ENCODE assay signal across 8 cellular contexts in the genomic region with DNA sequence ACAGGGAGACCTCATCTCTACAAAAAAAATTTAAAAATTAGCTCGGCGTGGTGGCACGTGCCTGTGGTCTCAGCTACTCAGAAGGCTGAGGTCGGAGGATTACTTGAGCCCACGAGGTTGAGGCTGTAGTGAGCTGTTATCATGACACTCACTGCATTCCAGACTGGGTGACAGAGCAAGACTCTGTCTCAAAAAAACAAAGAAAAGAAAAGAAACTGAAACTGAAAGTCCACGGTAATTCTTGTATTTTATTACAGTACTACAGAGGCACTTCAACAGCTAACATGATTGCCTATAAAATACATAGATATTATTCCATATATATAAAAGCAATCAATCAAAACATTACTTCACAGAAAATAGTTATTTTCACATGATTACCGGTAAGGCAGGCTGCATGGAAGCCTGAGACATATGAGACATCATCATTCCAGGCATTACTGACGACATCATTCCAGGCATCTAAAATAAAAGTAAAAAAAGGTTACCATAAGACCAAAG. TPM values are rescaled to one million over a fixed set of nuclear protein-coding genes. Genes with fewer than 3 reads are reported as not detected.
DNase-seq lines count a peak whose midpoint lies in the region; ATAC-seq and TF ChIP-seq lines count a peak whose summit lies in the region.

No MANE protein-coding gene starts in this region.

- H3K4me3 ChIP-seq in spleen: peak overlapping the region in 7 of 8 donors; percentile 4 to 51 (median 23)

- peaks cover 23% of the 10 kb centered on the region for H3K36me3 Mint-ChIP-seq in activated CD4-positive, alpha-beta T cell treated with anti-CD3 and anti-CD28 coated beads, Interleukin-2, amount 10 ng/mL, durations not matched to agents 24 days and 14 days (ENCODE audit: low read depth)
- H3K36me3 Mint-ChIP-seq in progenitor cell of endocrine pancreas (ENCODE audit: insufficient read depth): peaks cover 4% of the 10 kb centered on the region

- H3K4me1 Mint-ChIP-seq in activated CD4-positive, alpha-beta T cell treated with anti-CD3 and anti-CD28 coated beads, Interleukin-2, amount 10 ng/mL, durations not matched to agents 24 days and 14 days: peaks cover 23% of the 10 kb centered on the region
- peaks cover 1% of the 10 kb centered on the region for H3K4me1 Mint-ChIP-seq in progenitor cell of endocrine pancreas (ENCODE audit: low read depth)

- H3K9me3 Mint-ChIP-seq in activated CD4-positive, alpha-beta T cell treated with anti-CD3 and anti-CD28 coated beads, Interleukin-2, amount 10 ng/mL, durations not matched to agents 24 days and 14 days: no peaks in the 10 kb centered on the region
- no peaks in the 10 kb centered on the region for H3K9me3 Mint-ChIP-seq in progenitor cell of endocrine pancreas (ENCODE audit: low read depth)

- H3K27ac Mint-ChIP-seq in activated CD4-positive, alpha-beta T cell treated with anti-CD3 and anti-CD28 coated beads, Interleukin-2, amount 10 ng/mL, durations not matched to agents 24 days and 14 days: peak overlapping the region; percentile 93
- H3K27ac Mint-ChIP-seq in progenitor cell of endocrine pancreas: no peak overlapping the region

- peaks cover 0 to 61% (median 22%) of the 10 kb centered on the region in 6 donors for H3K4me1 ChIP-seq in spleen

- 12 to 34% (median 16%) methylated on average over 8 of the region's 8 CpGs for WGBS in spleen, 5 donors

- H3K27ac ChIP-seq in spleen: peak overlapping the region in 7 of 8 donors; percentile 46 to 75 (median 52)

- no peak for TF ChIP-seq POLR2A in spleen (IDR thresholded peaks at IDR 0.05)

- peak overlapping the region; percentile 81 for H3K4me3 Mint-ChIP-seq in activated CD4-positive, alpha-beta T cell treated with anti-CD3 and anti-CD28 coated beads, Interleukin-2, amount 10 ng/mL, durations not matched to agents 24 days and 14 days
- no peak overlapping the region for H3K4me3 Mint-ChIP-seq in progenitor cell of endocrine pancreas (ENCODE audit: low read depth)

- H3K36me3 ChIP-seq in spleen: peaks cover 0 to 50% (median 10%) of the 10 kb centered on the region in 6 donors

- no peaks in the 10 kb centered on the region for H3K9me3 ChIP-seq in spleen

- TF ChIP-seq CTCF in spleen (IDR thresholded peaks at IDR 0.05 in 8 of 11, conservative IDR thresholded peaks at IDR 0.05 in 3 of 11) (no peak), progenitor cell of endocrine pancreas (IDR thresholded peaks at IDR 0.05; ENCODE audit: unreplicated experiment) (no peak)

- H3K27me3 Mint-ChIP-seq in activated CD4-positive, alpha-beta T cell treated with anti-CD3 and anti-CD28 coated beads, Interleukin-2, amount 10 ng/mL, durations not matched to agents 24 days and 14 days: no peaks in the 10 kb centered on the region
- H3K27me3 Mint-ChIP-seq in progenitor cell of endocrine pancreas: no peaks in the 10 kb centered on the region

- peak; percentile 81 for DNase-seq in activated CD4-positive, alpha-beta T cell treated with anti-CD3 and anti-CD28 coated beads, Interleukin-2, amount 10 ng/mL, durations not matched to agents 24 days and 14 days
- DNase-seq in fibroblast of peridontal ligament (ENCODE audit: extremely low read depth): peak; percentile 70
- DNase-seq in spleen: no peak
- DNase-seq in mesenteric fat pad (ENCODE audit: low spot score): no peak
- DNase-seq in cortex of kidney (lab: John Stamatoyannopoulos, UW): no peak
- DNase-seq in progenitor cell of endocrine pancreas (ENCODE audit: low spot score, unreplicated experiment): no peak

- peak; percentile 57 for ATAC-seq in GM18868 (IDR thresholded peaks at IDR 0.05; ENCODE audit: unreplicated experiment)
- ATAC-seq in HG03095 (IDR thresholded peaks at IDR 0.05; ENCODE audit: unreplicated experiment): peak; percentile 47

- intact Hi-C loops in activated CD4-positive, alpha-beta T cell treated with anti-CD3 and anti-CD28 coated beads, Interleukin-2, amount 10 ng/mL, durations not matched to agents 24 days and 14 days (cut with micrococcal nuclease): loop anchor here (1.0 to 10.0 kb wide), 2 partner anchors 518 to 1209 kb away; no protein-coding TSS in a partner anchor
- intact Hi-C loops in spleen (cut with DNase I; ENCODE audit: low total_unique reads): no loop called here

- no peaks in the 10 kb centered on the region for H3K27me3 ChIP-seq in spleen (replicated peaks in 1 of 7)

RNA-seq across cellular contexts. Expression of gene PRPF40A, which starts 23.1 kb away (rescaled TPM):
- 166 TPM in 2 replicates for total RNA-seq in activated CD4-positive, alpha-beta T cell treated with anti-CD3 and anti-CD28 coated beads, Interleukin-2, amount 10 ng/mL, durations not matched to agents 24 days and 14 days
- 100 to 1,000 TPM in 3 of 7 donors, 10 to 100 TPM in 4; 80.7 to 116 (median 93.8) TPM for total RNA-seq in spleen
- polyA plus RNA-seq in spleen: 10 to 100 TPM; 13.5 to 19.0 (median 17.0) TPM
- total RNA-seq in mesenteric fat pad: 79.2 TPM
- 132 and 142 TPM in 2 replicates for total RNA-seq in progenitor cell of endocrine pancreas

RNA-seq across cellular contexts. Expression of gene ARL6IP6, which starts 24.2 kb away (rescaled TPM):
- total RNA-seq in activated CD4-positive, alpha-beta T cell treated with anti-CD3 and anti-CD28 coated beads, Interleukin-2, amount 10 ng/mL, durations not matched to agents 24 days and 14 days: 31.2 and 33.9 TPM in 2 replicates
- total RNA-seq in spleen (10 to 100 TPM; 13.9 to 21.5 (median 20.5) TPM), mesenteric fat pad (8.8 TPM), progenitor cell of endocrine pancreas (31.7 and 34.6 TPM in 2 replicates)
- 10 to 100 TPM; 12.1 to 15.6 (median 13.0) TPM for polyA plus RNA-seq in spleen

Comparison
In these comparisons a context has a peak if more than half of its experiments do, and no peak if none do; other contexts are left out.
1. DNase-seq: peak in activated CD4-positive, alpha-beta T cell treated with anti-CD3 and anti-CD28 coated beads, Interleukin-2, amount 10 ng/mL, durations not matched to agents 24 days and 14 days (single experiment) and fibroblast of peridontal ligament (single experiment); none in spleen (single experiment), mesenteric fat pad (single experiment), cortex of kidney (single experiment) and progenitor cell of endocrine pancreas (single experiment).